Comparison of ENCODE assay signal across 1 cellular context in the genomic region with DNA sequence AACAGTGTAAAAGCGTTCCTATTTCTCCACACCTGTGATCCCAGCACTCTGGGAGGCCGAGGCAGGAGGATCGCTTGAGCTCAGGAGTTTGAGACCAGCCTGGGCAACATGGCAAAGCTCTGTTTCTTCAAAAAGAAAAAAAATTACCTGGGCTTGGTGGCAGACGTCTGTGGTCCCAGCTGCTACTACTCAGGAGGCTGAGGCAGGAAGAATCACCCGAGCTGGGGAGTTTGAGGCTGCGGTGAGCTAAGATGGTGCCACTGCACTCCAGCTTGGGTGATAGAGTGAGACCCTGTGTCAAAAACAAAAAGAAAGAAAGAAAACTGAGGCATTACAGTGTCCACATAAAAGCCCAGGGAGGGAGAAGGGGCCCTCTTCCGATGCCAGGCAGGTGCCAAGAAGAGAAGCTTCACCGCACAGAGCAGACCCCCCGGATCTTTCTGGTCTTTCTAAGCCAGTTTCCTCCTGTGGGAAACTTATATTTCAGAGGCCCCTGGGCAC. TPM values are rescaled to one million over a fixed set of nuclear protein-coding genes. Genes with fewer than 3 reads are reported as not detected.
"Had no signal": no experiment of that assay in that cellular context is flagged by ENCODE, and none has a peak within 500 bp of the region (broad histone marks: within the 10 kb centered on the region; RNA-seq: fewer than 3 reads in every experiment).

A gene (minus strand): TSS at position 451 of the 501 bp plus-strand sequence. CDS start 1,804 bp downstream, outside the sequence.

RNA-seq across cellular contexts. Expression of the gene that starts here (rescaled TPM):
- total RNA-seq: M059J had no signal
